18 cellular contexts compared by ENCODE assay signal in the genomic region with DNA sequence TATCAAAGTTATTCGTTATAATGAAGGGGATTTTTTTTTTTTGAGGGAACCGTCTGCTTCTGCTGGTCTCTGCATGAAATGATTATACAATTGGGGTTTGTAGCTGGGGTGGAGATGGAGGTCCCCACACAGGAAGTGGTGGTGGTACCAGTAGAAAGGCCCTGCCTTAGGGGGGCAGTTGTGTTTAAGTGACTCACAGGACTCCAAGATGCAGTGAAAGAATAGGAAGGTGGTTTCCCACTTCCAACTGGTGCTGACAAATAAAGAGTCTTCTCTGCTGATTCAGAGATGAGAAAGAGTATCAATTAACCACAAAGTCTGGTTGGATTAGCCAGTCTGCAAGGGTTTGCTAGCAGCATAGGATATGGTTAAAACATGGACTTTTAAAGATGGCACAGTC.
DNase-seq lines count a peak whose midpoint lies in the region; ATAC-seq and TF ChIP-seq lines count a peak whose summit lies in the region.
"Had no signal": no experiment of that assay in that cellular context is flagged by ENCODE, and none has a peak within 500 bp of the region (broad histone marks: within the 10 kb centered on the region; RNA-seq: fewer than 3 reads in every experiment).

No MANE protein-coding gene starts in this region.

- POLR2A ChIA-PET in HEK293T (lab: Yijun Ruan, JAX): no interaction called here

- H3K4me1 Mint-ChIP-seq in T-helper 2 cell treated with Interferon-gamma antibody and Interleukin-4, amounts not matched to agents 5 μg/mL and 100 μg/mL, for 36 hours (ENCODE audit: low read depth): peaks cover 2% of the 10 kb centered on the region

- H3K27me3 Mint-ChIP-seq in T-helper 2 cell treated with Interferon-gamma antibody and Interleukin-4, amounts not matched to agents 5 μg/mL and 100 μg/mL, for 36 hours (ENCODE audit: low read depth): no peaks in the 10 kb centered on the region

- peak; percentile 18 for DNase-seq in activated naive CD4-positive, alpha-beta T cell treated with anti-CD3 and anti-CD28 coated beads, Interleukin-2, amount 50 U/mL, for 16 hours
- DNase-seq in activated naive CD4-positive, alpha-beta T cell treated with Interleukin-2 at 50 U/mL for 16 hours: no peak
- DNase-seq in T-helper 2 cell treated with Interferon-gamma antibody and Interleukin-4, amounts not matched to agents 5 μg/mL and 100 μg/mL, for 36 hours (ENCODE audit: low spot score): peak; percentile 7
- DNase-seq in epithelial cell of prostate (ENCODE audit: low read depth, low spot score): peak; percentile 3
- peak; percentile 1 for DNase-seq in stimulated activated CD4-positive, alpha-beta T cell treated with anti-CD3 and anti-CD28 coated beads, Interleukin-4, amount 100 ng/mL, for 1 hour
- no peak for DNase-seq in HEK293T (ENCODE audit: extremely low spot score)
- DNase-seq: effector memory CD4-positive, alpha-beta T cell; GOT3; Karpas-422; lower lobe of right lung; NCI-H1105 treated with DMSO at 0.1 percent for 48 hours; NCI-H526 treated with DMSO at 0.1 percent for 48 hours; posterior cingulate gyrus; spleen; substantia nigra had no signal

- CTCF ChIA-PET in HEK293T (lab: Yijun Ruan, JAX): no interaction called here

- H3K9me3 Mint-ChIP-seq in T-helper 2 cell treated with Interferon-gamma antibody and Interleukin-4, amounts not matched to agents 5 μg/mL and 100 μg/mL, for 36 hours: no peaks in the 10 kb centered on the region

- H3K4me3 Mint-ChIP-seq in T-helper 2 cell treated with Interferon-gamma antibody and Interleukin-4, amounts not matched to agents 5 μg/mL and 100 μg/mL, for 36 hours: no peak overlapping the region

- no peak overlapping the region for H3K27ac ChIP-seq in epithelial cell of prostate
- H3K27ac ChIP-seq: lower lobe of right lung, SJSA1, spleen had no signal

- no peak overlapping the region for H3K27ac Mint-ChIP-seq in T-helper 2 cell treated with Interferon-gamma antibody and Interleukin-4, amounts not matched to agents 5 μg/mL and 100 μg/mL, for 36 hours

- ATAC-seq in GM19035 (IDR thresholded peaks at IDR 0.05; ENCODE audit: unreplicated experiment): no peak
- no peak for ATAC-seq in HG02678 (IDR thresholded peaks at IDR 0.05; ENCODE audit: unreplicated experiment)
- ATAC-seq: lower lobe of right lung had no signal

- no peaks in the 10 kb centered on the region for H3K36me3 Mint-ChIP-seq in T-helper 2 cell treated with Interferon-gamma antibody and Interleukin-4, amounts not matched to agents 5 μg/mL and 100 μg/mL, for 36 hours (ENCODE audit: low read depth)

TF ChIP-seq in HEK293T, 16 proteins besides CTCF, POLR2A, EP300 and RAD21:
- TF ChIP-seq FOXK2 (IDR thresholded peaks at IDR 0.05): no peak
- no peak for TF ChIP-seq FOXM1 (IDR thresholded peaks at IDR 0.05; ENCODE audit: borderline replicate concordance)
- TF ChIP-seq NFRKB (IDR thresholded peaks at IDR 0.05): no peak
- TF ChIP-seq L3MBTL2 (conservative IDR thresholded peaks at IDR 0.05): no peak
- TF ChIP-seq SUZ12 (IDR thresholded peaks at IDR 0.05): no peak
TF ChIP-seq in HEK293T: peak in this region for 0.

Comparison
In these comparisons a context has a peak if more than half of its experiments do, and no peak if none do; other contexts are left out.
1. DNase-seq: peak in activated naive CD4-positive, alpha-beta T cell treated with anti-CD3 and anti-CD28 coated beads, Interleukin-2, amount 50 U/mL, for 16 hours (single experiment), T-helper 2 cell treated with Interferon-gamma antibody and Interleukin-4, amounts not matched to agents 5 μg/mL and 100 μg/mL, for 36 hours (single experiment), epithelial cell of prostate (single experiment) and stimulated activated CD4-positive, alpha-beta T cell treated with anti-CD3 and anti-CD28 coated beads, Interleukin-4, amount 100 ng/mL, for 1 hour (single experiment); none in activated naive CD4-positive, alpha-beta T cell treated with Interleukin-2 at 50 U/mL for 16 hours (single experiment) and HEK293T (single experiment).